Comparison of ENCODE assay signal across 25 cellular contexts in genomic region chr5:166594552-166594951, GRCh38.
"Had no signal": no experiment of that assay in that cellular context is flagged by ENCODE, and none has a peak within 500 bp of the region (broad histone marks: within the 10 kb centered on the region; RNA-seq: fewer than 3 reads in every experiment).

No MANE protein-coding gene starts in this region.

- ATAC-seq: activated CD4-positive, alpha-beta T cell treated with anti-CD3 and anti-CD28 coated beads for 36 hours; activated T-cell treated with anti-CD3 and anti-CD28 coated beads, Interleukin-2, amount 50 U/mL, for 4 hours; left lung; right lobe of liver; stimulated activated effector memory CD8-positive, alpha-beta T cell treated with anti-CD3 and anti-CD28 coated beads, Interleukin-12 subunit alpha, Interleukin-12 subunit beta, amount 100 ng/mL, for 72 hours had no signal

- H3K4me3 Mint-ChIP-seq: activated B cell treated with CpG ODN at 0.5 μM for 24 hours; activated CD4-positive, alpha-beta T cell treated with anti-CD3 and anti-CD28 coated beads for 36 hours; activated naive CD8-positive, alpha-beta T cell; activated T-cell treated with anti-CD3 and anti-CD28 coated beads, Interleukin-2, amount 50 U/mL, for 4 hours; endodermal cell; naive B cell; stimulated activated effector memory CD8-positive, alpha-beta T cell treated with anti-CD3 and anti-CD28 coated beads, Interleukin-12 subunit alpha, Interleukin-12 subunit beta, amount 100 ng/mL, for 72 hours had no signal

- DNase-seq: activated B cell treated with CpG ODN at 0.5 μM for 24 hours; activated CD4-positive, alpha-beta T cell treated with anti-CD3 and anti-CD28 coated beads for 36 hours; activated CD4-positive, alpha-beta T cell treated with anti-CD3 and anti-CD28 coated beads, Interleukin-2, amount 50 U/mL, for 4 hours; activated CD8-positive, alpha-beta memory T cell treated with anti-CD3 and anti-CD28 coated beads for 24 hours; activated CD8-positive, alpha-beta memory T cell treated with anti-CD3 and anti-CD28 coated beads, Interleukin-2, amount 50 U/mL, for 4 hours; activated naive CD4-positive, alpha-beta T cell; activated T-cell treated with anti-CD3 and anti-CD28 coated beads, Interleukin-2, amount 50 U/mL, for 4 hours; amniotic stem cell; cerebellar nuclear complex; endodermal cell; left lung; naive B cell; occipital lobe; right lobe of liver; small intestine; stimulated activated CD4-positive, alpha-beta T cell treated with anti-CD3 and anti-CD28 coated beads, Interleukin-2, amount 100 ng/mL, for 24 hours; stomach; trophoblast cell; uterus had no signal

- H3K4me3 ChIP-seq: coronary artery, left lung, lung, right lobe of liver, stomach, suprapubic skin, uterus had no signal

- H3K27me3 Mint-ChIP-seq: activated B cell treated with CpG ODN at 0.5 μM for 24 hours; activated CD4-positive, alpha-beta T cell treated with anti-CD3 and anti-CD28 coated beads for 36 hours; activated naive CD8-positive, alpha-beta T cell; naive B cell had no signal

- H3K27ac Mint-ChIP-seq: activated B cell treated with CpG ODN at 0.5 μM for 24 hours; activated CD4-positive, alpha-beta T cell treated with anti-CD3 and anti-CD28 coated beads for 36 hours; activated naive CD8-positive, alpha-beta T cell; activated T-helper 2 cell treated with anti-CD3 and anti-CD28 coated beads, Interferon-gamma antibody, Interleukin-2, Interleukin-4, amounts not matched to agents 10 μg/mL and 5 μg/mL and 100 μg/mL, durations not matched to agents 14 hours and 24 hours and 36 hours; naive B cell; stimulated activated effector memory CD8-positive, alpha-beta T cell treated with anti-CD3 and anti-CD28 coated beads, Interleukin-12 subunit alpha, Interleukin-12 subunit beta, amount 100 ng/mL, for 72 hours had no signal

- FAIRE-seq: small intestine had no signal

- H3K9me3 Mint-ChIP-seq: endodermal cell had no signal

- H3K4me1 Mint-ChIP-seq: activated B cell treated with CpG ODN at 0.5 μM for 24 hours; activated CD4-positive, alpha-beta T cell treated with anti-CD3 and anti-CD28 coated beads for 36 hours; naive B cell; stimulated activated effector memory CD8-positive, alpha-beta T cell treated with anti-CD3 and anti-CD28 coated beads, Interleukin-12 subunit alpha, Interleukin-12 subunit beta, amount 100 ng/mL, for 72 hours had no signal
